17 cellular contexts compared by ENCODE assay signal in genomic region chr10:47055386-47056382, GRCh38.
"Had no signal": no experiment of that assay in that cellular context is flagged by ENCODE, and none has a peak within 500 bp of the region (broad histone marks: within the 10 kb centered on the region; RNA-seq: fewer than 3 reads in every experiment).

No MANE protein-coding gene starts in this region.

- H3K27me3 ChIP-seq: brain microvascular endothelial cell, neutrophil, suprapubic skin, transverse colon had no signal

- H3K9me3 Mint-ChIP-seq: activated CD4-positive, alpha-beta T cell treated with anti-CD3 and anti-CD28 coated beads, Interleukin-2, amount 10 ng/mL, durations not matched to agents 7 days and 5 days; activated T-cell treated with anti-CD3 and anti-CD28 coated beads, Interleukin-2, amount 50 U/mL, for 72 hours; central memory CD8-positive, alpha-beta T cell had no signal

- H3K27ac ChIP-seq: brain microvascular endothelial cell, neutrophil, suprapubic skin, transverse colon had no signal

- H3K4me3 Mint-ChIP-seq: activated CD4-positive, alpha-beta T cell treated with anti-CD3 and anti-CD28 coated beads, Interleukin-2, amount 10 ng/mL, durations not matched to agents 7 days and 5 days; activated T-cell treated with anti-CD3 and anti-CD28 coated beads, Interleukin-2, amount 50 U/mL, for 72 hours; central memory CD8-positive, alpha-beta T cell; naive thymus-derived CD4-positive, alpha-beta T cell had no signal

- H3K4me1 Mint-ChIP-seq: activated CD4-positive, alpha-beta T cell treated with anti-CD3 and anti-CD28 coated beads, Interleukin-2, amount 10 ng/mL, durations not matched to agents 7 days and 5 days; central memory CD8-positive, alpha-beta T cell had no signal

- H3K4me3 ChIP-seq: suprapubic skin, transverse colon had no signal

- H3K36me3 ChIP-seq: brain microvascular endothelial cell, neutrophil, suprapubic skin, transverse colon had no signal

- H3K9me3 ChIP-seq: neutrophil, suprapubic skin, transverse colon had no signal

- H3K36me3 Mint-ChIP-seq: naive thymus-derived CD4-positive, alpha-beta T cell had no signal

- H3K27me3 Mint-ChIP-seq: activated CD4-positive, alpha-beta T cell treated with anti-CD3 and anti-CD28 coated beads, Interleukin-2, amount 10 ng/mL, durations not matched to agents 7 days and 5 days; naive thymus-derived CD4-positive, alpha-beta T cell had no signal

- H3K27ac Mint-ChIP-seq: activated CD4-positive, alpha-beta T cell treated with anti-CD3 and anti-CD28 coated beads, Interleukin-2, amount 10 ng/mL, durations not matched to agents 7 days and 5 days; activated T-cell treated with anti-CD3 and anti-CD28 coated beads, Interleukin-2, amount 50 U/mL, for 72 hours had no signal

- ATAC-seq: activated T-cell treated with anti-CD3 and anti-CD28 coated beads, Interleukin-2, amount 50 U/mL, for 72 hours; naive thymus-derived CD4-positive, alpha-beta T cell; stimulated activated naive CD8-positive, alpha-beta T cell treated with anti-CD3 and anti-CD28 coated beads, Interleukin-15, Interleukin-2, amounts not matched to agents 100 U/mL and 50 U/mL, for 24 hours had no signal

- DNase-seq: activated CD4-positive, alpha-beta T cell treated with anti-CD3 and anti-CD28 coated beads, Interleukin-2, amount 10 ng/mL, durations not matched to agents 7 days and 5 days; activated naive CD4-positive, alpha-beta T cell treated with anti-CD3 and anti-CD28 coated beads, Interleukin-2, amount 50 U/mL, for 16 hours; activated T-cell treated with anti-CD3 and anti-CD28 coated beads, Interleukin-2, amount 50 U/mL, for 72 hours; aorta; brain microvascular endothelial cell; cortex of kidney; mesenchymal stem cell; naive thymus-derived CD4-positive, alpha-beta T cell; posterior cingulate gyrus; stimulated activated CD4-positive, alpha-beta T cell treated with anti-CD3 and anti-CD28 coated beads, Interleukin-12 subunit alpha, Interleukin-12 subunit beta, amount 100 ng/mL, for 4 hours; stimulated activated CD4-positive, alpha-beta T cell treated with anti-CD3 and anti-CD28 coated beads, Interleukin-1b, Interleukin-23, amount 100 ng/mL, for 48 hours; stimulated activated naive CD8-positive, alpha-beta T cell treated with anti-CD3 and anti-CD28 coated beads, Interleukin-15, Interleukin-2, amounts not matched to agents 100 U/mL and 50 U/mL, for 24 hours; T1000; transverse colon had no signal

- H3K4me1 ChIP-seq: suprapubic skin, transverse colon had no signal
